ENCODE assay signal across 21 cellular contexts in the genomic region with DNA sequence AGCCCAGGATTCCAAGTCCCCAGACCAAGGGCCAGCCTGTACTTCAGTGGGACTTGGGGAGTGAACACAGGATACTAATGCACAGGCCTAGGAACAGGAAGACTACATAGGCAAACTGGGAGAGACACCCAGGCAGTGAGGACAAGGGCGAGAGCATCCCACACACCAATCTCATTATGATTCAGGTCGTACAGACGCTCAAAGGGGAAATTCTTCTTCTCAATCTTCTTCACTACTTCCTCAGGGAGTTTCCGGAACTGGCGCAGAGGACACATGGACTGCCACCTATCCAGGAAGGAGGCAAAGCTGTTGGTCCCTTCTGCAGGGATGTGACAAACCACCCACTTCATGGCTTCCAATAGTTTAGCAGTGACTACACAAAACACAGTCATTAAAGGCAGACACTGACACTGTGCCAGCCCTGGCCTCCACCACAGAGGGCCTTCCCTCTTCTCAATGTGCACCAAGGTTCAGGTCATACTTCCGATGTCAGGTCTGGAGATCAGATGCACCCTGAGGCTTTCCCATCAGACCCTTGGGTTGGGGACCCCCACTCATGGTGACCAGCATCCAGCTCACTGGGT.
"Had no signal": no experiment of that assay in that cellular context is flagged by ENCODE, and none has a peak within 500 bp of the region (broad histone marks: within the 10 kb centered on the region; RNA-seq: fewer than 3 reads in every experiment).

No MANE protein-coding gene starts in this region.

- H3K9me3 Mint-ChIP-seq: nephron, T-cell, type B pancreatic cell had no signal

- H3K27me3 ChIP-seq: body of pancreas, cardiac muscle cell, heart left ventricle, neutrophil, ovary, right atrium auricular region, vagina had no signal

- H3K27me3 Mint-ChIP-seq: T-cell, type B pancreatic cell had no signal

- H3K4me3 ChIP-seq: body of pancreas, cardiac muscle cell, heart left ventricle, ovary, psoas muscle, right atrium auricular region, thoracic aorta, vagina had no signal

- ATAC-seq: body of pancreas, heart left ventricle, left cardiac atrium, psoas muscle, T-cell had no signal

- H3K4me3 Mint-ChIP-seq: nephron, T-cell, type B pancreatic cell had no signal

- H3K4me1 Mint-ChIP-seq: nephron, T-cell had no signal

- DNase-seq: activated CD4-positive, alpha-beta T cell treated with anti-CD3 and anti-CD28 coated beads, Interleukin-2, amount 50 U/mL, for 48 hours; activated CD4-positive, CD25-positive, alpha-beta regulatory T cell treated with anti-CD3 and anti-CD28 coated beads, Interleukin-2, amount 50 U/mL, for 72 hours; activated gamma-delta T cell; activated T-cell treated with anti-CD3 and anti-CD28 coated beads, Interleukin-2, amount 50 U/mL, for 48 hours; body of pancreas; heart left ventricle; left cardiac atrium; ovary; psoas muscle; stimulated activated CD4-positive, alpha-beta T cell treated with anti-CD3 and anti-CD28 coated beads, Interleukin-12 subunit alpha, Interleukin-12 subunit beta, amount 100 ng/mL, for 4 hours; stimulated activated CD4-positive, alpha-beta T cell treated with anti-CD3 and anti-CD28 coated beads, Interleukin-4, amount 100 ng/mL, for 4 hours; T-cell; WERI-Rb-1 had no signal

- H3K27ac ChIP-seq: body of pancreas, cardiac muscle cell, epithelial cell of prostate, heart left ventricle, neutrophil, ovary, psoas muscle, right atrium auricular region, thoracic aorta, vagina, WERI-Rb-1 had no signal

- H3K27ac Mint-ChIP-seq: nephron, T-cell, type B pancreatic cell had no signal

- H3K9me3 ChIP-seq: body of pancreas, heart left ventricle, neutrophil, ovary, psoas muscle, right atrium auricular region, thoracic aorta, vagina had no signal
